ENCODE assay signal across 13 cellular contexts in genomic region chr1:186899577-186899976, GRCh38.
DNase-seq lines count a peak whose midpoint lies in the region; ATAC-seq and TF ChIP-seq lines count a peak whose summit lies in the region.
"Had no signal": no experiment of that assay in that cellular context is flagged by ENCODE, and none has a peak within 500 bp of the region (broad histone marks: within the 10 kb centered on the region; RNA-seq: fewer than 3 reads in every experiment).

No MANE protein-coding gene starts in this region.

- CTCF ChIA-PET in Caco-2 (lab: Charles Lee): no interaction called here

- TF ChIP-seq CTCF in smooth muscle cell (IDR thresholded peaks at IDR 0.05; ENCODE audit: borderline replicate concordance, insufficient read depth, poor library complexity, severe bottlenecking): no peak
- TF ChIP-seq CTCF in Caco-2 (IDR thresholded peaks at IDR 0.05; ENCODE audit: insufficient read depth in 1 of 2, low read depth in 1 of 2, low read length in 1 of 2, severe bottlenecking in 1 of 2, unreplicated experiment in 1 of 2): no peak

- H3K79me2 ChIP-seq in smooth muscle cell (ENCODE audit: low read depth): no peaks in the 10 kb centered on the region

- no peak overlapping the region for H3K27ac Mint-ChIP-seq in activated T-helper 1 cell treated with anti-CD3 and anti-CD28 coated beads, Interleukin-12 subunit alpha, Interleukin-12 subunit beta, Interleukin-2, Interleukin-4 antibody, amounts not matched to agents 30 ng/mL and 10 ng/mL and 1 ng/mL, durations not matched to agents 14 hours and 24 hours and 36 hours
- H3K27ac Mint-ChIP-seq in Caco-2 (ENCODE audit: unreplicated experiment): no peak overlapping the region
- H3K27ac Mint-ChIP-seq: activated CD4-positive, alpha-beta T cell treated with anti-CD3 and anti-CD28 coated beads, Interleukin-2, amount 10 ng/mL, durations not matched to agents 7 days and 5 days; CD4-positive, alpha-beta memory T cell had no signal

- H3K36me3 ChIP-seq in smooth muscle cell (ENCODE audit: low read depth): no peaks in the 10 kb centered on the region
- no peaks in the 10 kb centered on the region for H3K36me3 ChIP-seq in Caco-2 (ENCODE audit: control insufficient read depth, insufficient read depth, low read length)

- H3K4me3 ChIP-seq in smooth muscle cell: no peak overlapping the region
- no peak overlapping the region for H3K4me3 ChIP-seq in Caco-2 (ENCODE audit: low read depth, low read length)
- H3K4me3 ChIP-seq: skin epidermis had no signal

- no peak overlapping the region for H3K4me3 Mint-ChIP-seq in activated T-helper 1 cell treated with anti-CD3 and anti-CD28 coated beads, Interleukin-12 subunit alpha, Interleukin-12 subunit beta, Interleukin-2, Interleukin-4 antibody, amounts not matched to agents 30 ng/mL and 10 ng/mL and 1 ng/mL, durations not matched to agents 14 hours and 24 hours and 36 hours
- H3K4me3 Mint-ChIP-seq in Caco-2 (ENCODE audit: unreplicated experiment): no peak overlapping the region
- H3K4me3 Mint-ChIP-seq: activated CD4-positive, alpha-beta T cell treated with anti-CD3 and anti-CD28 coated beads, Interleukin-2, amount 10 ng/mL, durations not matched to agents 7 days and 5 days; CD4-positive, alpha-beta memory T cell had no signal

- no peak overlapping the region for H3K9ac ChIP-seq in smooth muscle cell (ENCODE audit: low read depth)

- no peaks in the 10 kb centered on the region for H4K20me1 ChIP-seq in smooth muscle cell (ENCODE audit: low read depth)

- H3F3A ChIP-seq in smooth muscle cell (ENCODE audit: low read depth): peaks cover 8% of the 10 kb centered on the region

- H3K27ac ChIP-seq in smooth muscle cell (ENCODE audit: low read depth): no peak overlapping the region
- H3K27ac ChIP-seq: skin epidermis had no signal

- WGBS in smooth muscle cell (ENCODE audit: low lambda C conversion rate): 92% methylated on average over 3 of the region's 3 CpGs

- no peak overlapping the region for H2AFZ ChIP-seq in smooth muscle cell (ENCODE audit: low read depth)

- DNase-seq in COLO829 (ENCODE audit: low spot score): no peak
- DNase-seq in smooth muscle cell (lab: John Stamatoyannopoulos, UW; ENCODE audit: unreplicated experiment): no peak
- DNase-seq in activated T-helper 1 cell treated with anti-CD3 and anti-CD28 coated beads, Interleukin-12 subunit alpha, Interleukin-12 subunit beta, Interleukin-2, Interleukin-4 antibody, amounts not matched to agents 30 ng/mL and 10 ng/mL and 1 ng/mL, durations not matched to agents 14 hours and 24 hours and 36 hours (ENCODE audit: low spot score): no peak
- no peak for DNase-seq in Caco-2
- DNase-seq: activated CD4-positive, alpha-beta T cell treated with anti-CD3 and anti-CD28 coated beads, Interleukin-2, amount 10 ng/mL, durations not matched to agents 7 days and 5 days; aorta; CD4-positive, alpha-beta memory T cell; IMR-90 had no signal

- peaks cover 9% of the 10 kb centered on the region for H3K4me1 ChIP-seq in smooth muscle cell (ENCODE audit: low read depth)
- peaks cover 10% of the 10 kb centered on the region; the same call in 1 of the 2 replicates for H3K4me1 ChIP-seq in Caco-2

- TF ChIP-seq POLR2A in GM18505 (IDR thresholded peaks at IDR 0.05; ENCODE audit: borderline replicate concordance, extremely low read depth, insufficient read depth, insufficient read length): no peak

- no peaks in the 10 kb centered on the region for H3K27me3 ChIP-seq in smooth muscle cell (ENCODE audit: low read depth)
- H3K27me3 ChIP-seq in Caco-2 (replicated peaks; ENCODE audit: control insufficient read depth, insufficient read depth, low read length): no peaks in the 10 kb centered on the region

- POLR2A ChIA-PET in Caco-2 (lab: Charles Lee): no interaction called here

- no peak overlapping the region for H3K4me2 ChIP-seq in smooth muscle cell

- H3K36me3 Mint-ChIP-seq in activated T-helper 1 cell treated with anti-CD3 and anti-CD28 coated beads, Interleukin-12 subunit alpha, Interleukin-12 subunit beta, Interleukin-2, Interleukin-4 antibody, amounts not matched to agents 30 ng/mL and 10 ng/mL and 1 ng/mL, durations not matched to agents 14 hours and 24 hours and 36 hours (ENCODE audit: low read depth): no peaks in the 10 kb centered on the region
- H3K36me3 Mint-ChIP-seq in Caco-2 (ENCODE audit: insufficient read depth, unreplicated experiment): no peaks in the 10 kb centered on the region
- H3K36me3 Mint-ChIP-seq: CD4-positive, alpha-beta memory T cell had no signal

- H3K9me3 Mint-ChIP-seq in activated T-helper 1 cell treated with anti-CD3 and anti-CD28 coated beads, Interleukin-12 subunit alpha, Interleukin-12 subunit beta, Interleukin-2, Interleukin-4 antibody, amounts not matched to agents 30 ng/mL and 10 ng/mL and 1 ng/mL, durations not matched to agents 14 hours and 24 hours and 36 hours: no peaks in the 10 kb centered on the region
- H3K9me3 Mint-ChIP-seq in Caco-2 (ENCODE audit: unreplicated experiment): peaks cover 19% of the 10 kb centered on the region
- H3K9me3 Mint-ChIP-seq: activated CD4-positive, alpha-beta T cell treated with anti-CD3 and anti-CD28 coated beads, Interleukin-2, amount 10 ng/mL, durations not matched to agents 7 days and 5 days had no signal

- H3K9me3 ChIP-seq in smooth muscle cell (replicated peaks; ENCODE audit: low read depth) (no peaks in the 10 kb centered on the region), Caco-2 (no peaks in the 10 kb centered on the region)

- BruUV-seq in Caco-2 (replicated peaks; lab: Mats Ljungman, UMichigan): no TSS peak

- H3K4me1 Mint-ChIP-seq in activated T-helper 1 cell treated with anti-CD3 and anti-CD28 coated beads, Interleukin-12 subunit alpha, Interleukin-12 subunit beta, Interleukin-2, Interleukin-4 antibody, amounts not matched to agents 30 ng/mL and 10 ng/mL and 1 ng/mL, durations not matched to agents 14 hours and 24 hours and 36 hours (ENCODE audit: low read depth): no peaks in the 10 kb centered on the region
- peaks cover 7% of the 10 kb centered on the region for H3K4me1 Mint-ChIP-seq in Caco-2 (ENCODE audit: low read depth, unreplicated experiment)
- H3K4me1 Mint-ChIP-seq: activated CD4-positive, alpha-beta T cell treated with anti-CD3 and anti-CD28 coated beads, Interleukin-2, amount 10 ng/mL, durations not matched to agents 7 days and 5 days; CD4-positive, alpha-beta memory T cell had no signal

- no peaks in the 10 kb centered on the region for H3K27me3 Mint-ChIP-seq in activated T-helper 1 cell treated with anti-CD3 and anti-CD28 coated beads, Interleukin-12 subunit alpha, Interleukin-12 subunit beta, Interleukin-2, Interleukin-4 antibody, amounts not matched to agents 30 ng/mL and 10 ng/mL and 1 ng/mL, durations not matched to agents 14 hours and 24 hours and 36 hours (ENCODE audit: insufficient read depth)
- H3K27me3 Mint-ChIP-seq in Caco-2 (ENCODE audit: insufficient read depth, unreplicated experiment): no peaks in the 10 kb centered on the region
- H3K27me3 Mint-ChIP-seq: activated CD4-positive, alpha-beta T cell treated with anti-CD3 and anti-CD28 coated beads, Interleukin-2, amount 10 ng/mL, durations not matched to agents 7 days and 5 days; CD4-positive, alpha-beta memory T cell had no signal

- ATAC-seq in GM18505 (IDR thresholded peaks at IDR 0.05; ENCODE audit: unreplicated experiment) (peak; percentile 96), GM19328 (IDR thresholded peaks at IDR 0.05; ENCODE audit: unreplicated experiment) (peak; percentile 81), HG02759 (IDR thresholded peaks at IDR 0.05; ENCODE audit: unreplicated experiment) (peak; percentile 88), HG03469 (IDR thresholded peaks at IDR 0.05; ENCODE audit: unreplicated experiment) (peak; percentile 92)

- intact Hi-C loops in activated T-helper 1 cell treated with anti-CD3 and anti-CD28 coated beads, Interleukin-12 subunit alpha, Interleukin-12 subunit beta, Interleukin-2, Interleukin-4 antibody, amounts not matched to agents 30 ng/mL and 10 ng/mL and 1 ng/mL, durations not matched to agents 14 hours and 24 hours and 36 hours (cut with micrococcal nuclease): no loop called here
- intact Hi-C loops in Caco-2 (cut with micrococcal nuclease; ENCODE audit: unreplicated experiment): no loop called here
